Comparison of ENCODE assay signal across 29 cellular contexts in genomic region chr5:106545325-106545724, GRCh38.
A peak's percentile ranks its signal among the peaks of the same experiment; 100 is the strongest.
DNase-seq lines count a peak whose midpoint lies in the region; TF ChIP-seq lines count a peak whose summit lies in the region.
"Had no signal": no experiment of that assay in that cellular context is flagged by ENCODE, and none has a peak within 500 bp of the region (broad histone marks: within the 10 kb centered on the region; RNA-seq: fewer than 3 reads in every experiment).

No MANE protein-coding gene starts in this region.

- no peak overlapping the region for H3K4me3 Mint-ChIP-seq in endothelial cell (ENCODE audit: unreplicated experiment)
- H3K4me3 Mint-ChIP-seq: activated CD4-positive, alpha-beta memory T cell treated with anti-CD3 and anti-CD28 coated beads for 36 hours; natural killer cell treated with Interleukin-12 subunit alpha and Interleukin-12 subunit beta and Interleukin-15 and Interleukin-18, amount 100 ng/mL, for 72 hours; stimulated activated effector memory CD8-positive, alpha-beta T cell treated with anti-CD3 and anti-CD28 coated beads, Interleukin-12 subunit alpha, Interleukin-12 subunit beta, amount 100 ng/mL, for 72 hours had no signal

- H3K9me3 ChIP-seq in vagina, result no peaks in the 10 kb centered on the region
- H3K9me3 ChIP-seq: ovary, suprapubic skin had no signal

- no peaks in the 10 kb centered on the region for H3K36me3 ChIP-seq in vagina
- H3K36me3 ChIP-seq: BLaER1, gastroesophageal sphincter, ovary, suprapubic skin had no signal

- TF ChIP-seq POLR2A in vagina (IDR thresholded peaks at IDR 0.05), result no peak

- H3K4me3 ChIP-seq in cardiac fibroblast (replicated peaks in 1 of 2; ENCODE audit: low read depth in 2 of 2, low read length in 2 of 2) (no peak overlapping the region), vagina (no peak overlapping the region)
- H3K4me3 ChIP-seq: BLaER1, gastroesophageal sphincter, ovary, suprapubic skin had no signal

- TF ChIP-seq CTCF in cardiac fibroblast (IDR thresholded peaks at IDR 0.05; ENCODE audit: low read depth, low read length) (no peak), endothelial cell (IDR thresholded peaks at IDR 0.05; ENCODE audit: unreplicated experiment) (no peak), vagina (IDR thresholded peaks at IDR 0.05) (no peak)

- DNase-seq in HCEC 1CT (peak; percentile 13), RPMI7951 (ENCODE audit: low read depth) (peak; percentile 59), cardiac fibroblast (ENCODE audit: low read depth in 2 of 2) (peak; percentile 3 to 26), iris pigment epithelial cell (ENCODE audit: low read depth) (peak; percentile 2), endothelial cell (ENCODE audit: low spot score) (no peak), H4 (ENCODE audit: low spot score) (no peak), vagina (ENCODE audit: extremely low spot score in 2 of 2) (no peak), activated T-cell treated with anti-CD3 and anti-CD28 coated beads for 4 hours (no peak)
- DNase-seq: ACHN; activated CD4-positive, alpha-beta memory T cell treated with anti-CD3 and anti-CD28 coated beads for 36 hours; activated gamma-delta T cell; central memory CD4-positive, alpha-beta T cell; dermis blood vessel endothelial cell; DMS79 treated with DMSO at 0.1 percent for 48 hours; left ventricle myocardium superior; midbrain; NCI-H1092; NCI-H2029; NCI-H2227 treated with DMSO at 0.1 percent for 48 hours; NCI-H774; ovary; stimulated activated CD4-positive, alpha-beta T cell treated with anti-CD3 and anti-CD28 coated beads, Interleukin-2, amount 100 ng/mL, for 48 hours; SW 1271 had no signal

- H3K27me3 Mint-ChIP-seq in endothelial cell (ENCODE audit: unreplicated experiment), result no peaks in the 10 kb centered on the region
- H3K27me3 Mint-ChIP-seq: activated CD4-positive, alpha-beta memory T cell treated with anti-CD3 and anti-CD28 coated beads for 36 hours; natural killer cell treated with Interleukin-12 subunit alpha and Interleukin-12 subunit beta and Interleukin-15 and Interleukin-18, amount 100 ng/mL, for 72 hours had no signal

- H3K27ac Mint-ChIP-seq in endothelial cell (ENCODE audit: unreplicated experiment), result no peak overlapping the region
- H3K27ac Mint-ChIP-seq: activated CD4-positive, alpha-beta memory T cell treated with anti-CD3 and anti-CD28 coated beads for 36 hours; natural killer cell treated with Interleukin-12 subunit alpha and Interleukin-12 subunit beta and Interleukin-15 and Interleukin-18, amount 100 ng/mL, for 72 hours; stimulated activated effector memory CD8-positive, alpha-beta T cell treated with anti-CD3 and anti-CD28 coated beads, Interleukin-12 subunit alpha, Interleukin-12 subunit beta, amount 100 ng/mL, for 72 hours had no signal

- peaks cover 4% of the 10 kb centered on the region for H3K36me3 Mint-ChIP-seq in endothelial cell (ENCODE audit: low read depth, unreplicated experiment)
- H3K36me3 Mint-ChIP-seq: activated CD4-positive, alpha-beta memory T cell treated with anti-CD3 and anti-CD28 coated beads for 36 hours; natural killer cell treated with Interleukin-12 subunit alpha and Interleukin-12 subunit beta and Interleukin-15 and Interleukin-18, amount 100 ng/mL, for 72 hours; stimulated activated effector memory CD8-positive, alpha-beta T cell treated with anti-CD3 and anti-CD28 coated beads, Interleukin-12 subunit alpha, Interleukin-12 subunit beta, amount 100 ng/mL, for 72 hours had no signal

- intact Hi-C loops in vagina (cut with DNase I), result no loop called here

- H3K4me1 Mint-ChIP-seq in endothelial cell (ENCODE audit: unreplicated experiment), result no peaks in the 10 kb centered on the region
- H3K4me1 Mint-ChIP-seq: stimulated activated effector memory CD8-positive, alpha-beta T cell treated with anti-CD3 and anti-CD28 coated beads, Interleukin-12 subunit alpha, Interleukin-12 subunit beta, amount 100 ng/mL, for 72 hours had no signal

- no peaks in the 10 kb centered on the region for H3K4me1 ChIP-seq in vagina
- H3K4me1 ChIP-seq: BLaER1, gastroesophageal sphincter, suprapubic skin had no signal

- no peak overlapping the region for H3K27ac ChIP-seq in vagina
- H3K27ac ChIP-seq: BLaER1, gastroesophageal sphincter, KMS-11, ovary, suprapubic skin had no signal

- H3K27me3 ChIP-seq in vagina, result no peaks in the 10 kb centered on the region
- H3K27me3 ChIP-seq: BLaER1, gastroesophageal sphincter, ovary, suprapubic skin had no signal

- H3K9me3 Mint-ChIP-seq in endothelial cell (ENCODE audit: unreplicated experiment), result peaks cover 4% of the 10 kb centered on the region

Comparison
In these comparisons a context has a peak if more than half of its experiments do, and no peak if none do; other contexts are left out.
1. DNase-seq: peak in HCEC 1CT (single experiment), RPMI7951 (single experiment), cardiac fibroblast (2 of 2) and iris pigment epithelial cell (single experiment); none in endothelial cell (single experiment), H4 (single experiment), vagina (0 of 2) and activated T-cell treated with anti-CD3 and anti-CD28 coated beads for 4 hours (single experiment).